ENCODE assay signal across 8 cellular contexts in the genomic region with DNA sequence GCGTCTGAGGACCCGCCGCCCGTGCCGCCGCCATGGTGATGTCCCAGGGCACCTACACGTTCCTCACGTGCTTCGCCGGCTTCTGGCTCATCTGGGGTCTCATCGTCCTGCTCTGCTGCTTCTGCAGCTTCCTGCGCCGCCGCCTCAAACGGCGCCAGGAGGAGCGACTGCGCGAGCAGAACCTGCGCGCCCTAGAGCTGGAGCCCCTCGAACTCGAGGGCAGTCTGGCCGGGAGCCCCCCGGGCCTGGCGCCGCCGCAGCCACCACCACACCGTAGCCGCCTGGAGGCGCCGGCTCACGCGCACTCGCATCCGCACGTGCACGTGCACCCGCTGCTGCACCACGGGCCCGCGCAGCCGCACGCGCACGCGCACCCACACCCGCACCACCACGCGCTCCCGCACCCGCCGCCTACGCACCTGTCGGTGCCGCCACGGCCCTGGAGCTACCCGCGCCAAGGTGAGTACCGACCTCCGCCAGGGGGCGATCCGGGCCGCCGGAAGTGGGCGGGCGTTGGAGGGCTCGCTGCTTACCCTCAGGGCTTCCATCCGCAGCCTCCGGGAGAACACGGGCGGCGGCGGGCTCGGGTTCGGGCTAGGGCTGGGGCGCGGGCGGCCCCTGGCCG. TPM values are rescaled to one million over a fixed set of nuclear protein-coding genes. Genes with fewer than 3 reads are reported as not detected.
DNase-seq lines count a peak whose midpoint lies in the region; ATAC-seq lines count a peak whose summit lies in the region.

No MANE protein-coding gene starts in this region.

- H3K27ac Mint-ChIP-seq in CD4-positive, alpha-beta memory T cell = peak overlapping the region; percentile 47 to 97 (median 87)

- H3K4me3 Mint-ChIP-seq in CD4-positive, alpha-beta memory T cell = peak overlapping the region; percentile 71 to 91 (median 82)

- DNase-seq in CD4-positive, alpha-beta memory T cell = peak; percentile 93 to 95 (median 94)
- DNase-seq in NK-92 treated with Interleukin-12 subunit alpha and Interleukin-12 subunit beta, amount 100 ng/mL, for 24 hours (lab: John Stamatoyannopoulos, UW) = peak; percentile 88
- DNase-seq in activated CD8-positive, alpha-beta memory T cell treated with anti-CD3 and anti-CD28 coated beads, Interleukin-2, amount 50 U/mL, for 1 hour (ENCODE audit: extremely low read depth) = peak; percentile 72
- peak; percentile 47 for DNase-seq in epidermal melanocyte (ENCODE audit: insufficient read length, low spot score)
- DNase-seq in stimulated activated CD8-positive, alpha-beta memory T cell treated with anti-CD3 and anti-CD28 coated beads, Interleukin-7, amount 100 ng/mL, for 24 hours (ENCODE audit: low read depth) = peak; percentile 79

- peak; percentile 41 for ATAC-seq in GM19351 (IDR thresholded peaks at IDR 0.05; ENCODE audit: unreplicated experiment)
- peak; percentile 31 for ATAC-seq in HG03469 (IDR thresholded peaks at IDR 0.05; ENCODE audit: unreplicated experiment)

- POLR2A ChIA-PET in CD4-positive, alpha-beta memory T cell (lab: Charles Lee; ENCODE audit: partially characterized antibody) = interaction anchor here (0.6 to 20.7 kb wide), 31 partner anchors 8 to 154 kb away, joined by 3 to 1171 read pairs (median 8); a partner anchor contains a TSS

- H3K9me3 ChIP-seq in CD4-positive, alpha-beta memory T cell (ENCODE audit: control insufficient read depth in 1 of 2, low read length in 2 of 2) = no peaks in the 10 kb centered on the region
- H3K9me3 ChIP-seq in muscle layer of colon (ENCODE audit: low read length) = no peaks in the 10 kb centered on the region

- H3K36me3 ChIP-seq in CD4-positive, alpha-beta memory T cell (ENCODE audit: insufficient read depth, low read length) = no peaks in the 10 kb centered on the region
- peaks cover 21% of the 10 kb centered on the region for H3K36me3 ChIP-seq in muscle layer of colon (ENCODE audit: insufficient read depth, low read length)

- peak overlapping the region; percentile 96 for H3K27ac ChIP-seq in CD4-positive, alpha-beta memory T cell (ENCODE audit: low read depth, low read length)
- peak overlapping the region; percentile 68 for H3K27ac ChIP-seq in muscle layer of colon (ENCODE audit: low read depth, low read length)

- H3K9ac ChIP-seq in muscle layer of colon (ENCODE audit: low read length) = no peak overlapping the region

- peaks cover 0 to 2% (median 0%) of the 10 kb centered on the region in 8 donors for H3K9me3 Mint-ChIP-seq in CD4-positive, alpha-beta memory T cell

- CTCF ChIA-PET in CD4-positive, alpha-beta memory T cell (lab: Charles Lee; ENCODE audit: partially characterized antibody) = interaction anchor here (0.8 to 26.1 kb wide), 31 partner anchors 9 to 269 kb away, joined by 3 to 821 read pairs (median 5); a partner anchor contains a TSS

- H3K27me3 ChIP-seq in CD4-positive, alpha-beta memory T cell (ENCODE audit: insufficient read depth, low read length) = no peaks in the 10 kb centered on the region
- H3K27me3 ChIP-seq in muscle layer of colon (ENCODE audit: control insufficient read depth in 1 of 2, insufficient read depth in 2 of 2, low read length in 2 of 2) = peaks cover 20 to 28% of the 10 kb centered on the region in 2 donors

- peaks cover 9 to 36% (median 23%) of the 10 kb centered on the region in 4 donors for H3K4me1 Mint-ChIP-seq in CD4-positive, alpha-beta memory T cell

- peaks cover 16% of the 10 kb centered on the region for H3K4me1 ChIP-seq in CD4-positive, alpha-beta memory T cell (ENCODE audit: insufficient read depth, low read length)
- peaks cover 18% of the 10 kb centered on the region for H3K4me1 ChIP-seq in muscle layer of colon (ENCODE audit: insufficient read depth, low read length)

- H3K27me3 Mint-ChIP-seq in CD4-positive, alpha-beta memory T cell = peaks cover 0 to 2% of the 10 kb centered on the region in 2 donors

- intact Hi-C loops in CD4-positive, alpha-beta memory T cell (cut with micrococcal nuclease) = loop anchor here (2.0 to 5.0 kb wide), 2 partner anchors 323 to 338 kb away; a partner anchor contains a TSS

- H3K36me3 Mint-ChIP-seq in CD4-positive, alpha-beta memory T cell = peaks cover 0 to 9% of the 10 kb centered on the region in 2 donors

- peak overlapping the region; percentile 36 to 77 for H3K4me3 ChIP-seq in CD4-positive, alpha-beta memory T cell (ENCODE audit: low read length in 2 of 2)
- peak overlapping the region; percentile 66 to 71 for H3K4me3 ChIP-seq in muscle layer of colon (ENCODE audit: low read depth in 1 of 2, low read length in 2 of 2)

RNA-seq across cellular contexts. Expression of a gene that starts 8.5 kb away (rescaled TPM):
- total RNA-seq in CD4-positive, alpha-beta memory T cell = 1 to 10 TPM; 5.2 to 7.2 TPM
- 10 to 100 TPM; 14.3 to 17.8 TPM for polyA plus RNA-seq in CD4-positive, alpha-beta memory T cell

RNA-seq across cellular contexts. Expression of a gene that starts 18.3 kb away (rescaled TPM):
- total RNA-seq in CD4-positive, alpha-beta memory T cell = 1 to 10 TPM in 1 of 2 experiments, under 1 TPM in 1; 0.99 to 1.2 TPM
- under 1 TPM in 1 of 2 donors, not detected in 1; 0.49 TPM for polyA plus RNA-seq in CD4-positive, alpha-beta memory T cell

RNA-seq across cellular contexts. Expression of a gene that starts 28.7 kb away (rescaled TPM):
- 100 to 1,000 TPM; 189 to 191 TPM for total RNA-seq in CD4-positive, alpha-beta memory T cell
- 100 to 1,000 TPM in 1 of 2 donors, 10 to 100 TPM in 1; 72.4 to 203 TPM for polyA plus RNA-seq in CD4-positive, alpha-beta memory T cell

RNA-seq across cellular contexts. Expression of a gene that starts 42.3 kb away (rescaled TPM):
- 1 to 10 TPM; 5.8 to 7.3 TPM for total RNA-seq in CD4-positive, alpha-beta memory T cell
- polyA plus RNA-seq in CD4-positive, alpha-beta memory T cell = 1 to 10 TPM; 3.3 to 3.5 TPM

RNA-seq across cellular contexts. Expression of a gene that starts 45.8 kb away (rescaled TPM):
- not detected for total RNA-seq in CD4-positive, alpha-beta memory T cell
- 1 to 10 TPM; 2.0 to 2.4 TPM for polyA plus RNA-seq in CD4-positive, alpha-beta memory T cell

Comparison
In these comparisons a context has a peak if more than half of its experiments do, and no peak if none do; other contexts are left out.
1. Peak in every context shown above with its lines: DNase-seq, ATAC-seq, H3K4me3 ChIP-seq and H3K27ac ChIP-seq.